ENCODE assay signal across 8 cellular contexts in the genomic region with DNA sequence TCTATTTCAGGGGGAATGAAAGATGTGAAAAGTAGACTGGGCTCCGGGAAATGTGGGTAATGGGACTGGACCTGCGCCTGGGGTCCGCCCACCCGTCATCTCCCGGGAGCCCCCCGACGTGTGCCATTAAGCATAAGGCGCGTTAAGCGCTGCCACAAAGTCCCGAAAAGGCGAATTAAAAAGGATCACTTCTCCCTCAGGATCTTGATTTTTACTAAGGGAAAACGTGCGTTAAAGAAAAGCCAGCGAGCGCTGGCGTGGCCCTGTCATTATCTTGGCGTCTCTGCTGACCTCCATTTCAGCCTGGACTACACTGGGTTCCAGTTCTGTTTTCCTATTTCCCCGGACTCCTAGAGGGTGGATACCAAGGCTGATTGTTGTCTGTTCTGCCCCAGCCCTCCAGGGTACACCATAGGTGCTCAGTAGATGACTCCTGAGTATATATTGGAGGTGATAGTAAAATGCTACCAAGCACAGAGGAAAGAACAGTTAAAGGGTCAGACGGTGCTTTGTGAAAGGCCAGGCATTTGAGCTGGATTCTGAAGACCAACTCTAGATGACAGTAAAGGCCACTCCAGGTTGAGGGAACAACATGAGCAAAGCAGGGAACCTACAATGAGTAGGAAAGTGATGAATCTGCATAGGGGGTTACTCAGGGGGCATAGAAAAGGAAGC.
DNase-seq lines count a peak whose midpoint lies in the region; ATAC-seq, FAIRE-seq and TF ChIP-seq lines count a peak whose summit lies in the region.

No MANE protein-coding gene starts in this region.

- no peak overlapping the region for H2BK15ac ChIP-seq in H1 (ENCODE audit: low read length)

- no peaks in the 10 kb centered on the region for H3K36me3 ChIP-seq in SJSA1
- no peaks in the 10 kb centered on the region for H3K36me3 ChIP-seq in H1 (ENCODE audit: control insufficient read depth in 2 of 4, insufficient read depth in 4 of 4, low read length in 3 of 4)
- H3K36me3 ChIP-seq in upper lobe of left lung, result no peaks in the 10 kb centered on the region

- no peak overlapping the region for H3K14ac ChIP-seq in H1 (ENCODE audit: insufficient read length)

- no peaks in the 10 kb centered on the region for H3K79me2 ChIP-seq in H1 (ENCODE audit: control insufficient read depth in 1 of 2, insufficient read depth in 2 of 2, low read length in 2 of 2)

- no peak overlapping the region for H3K23ac ChIP-seq in H1 (ENCODE audit: insufficient read length)

- peak overlapping the region; percentile 63 for H2AFZ ChIP-seq in H1 (ENCODE audit: low read length)

- no peak overlapping the region for H4K8ac ChIP-seq in H1 (ENCODE audit: extremely low read depth, insufficient read depth, low read length)

- H3K27me3 ChIP-seq in SJSA1 (replicated peaks) (no peaks in the 10 kb centered on the region; the same call in 1 of the 2 replicates), H1 (replicated peaks in 1 of 4; ENCODE audit: control insufficient read depth in 3 of 4, extremely low read depth in 1 of 4, insufficient read depth in 3 of 4, low read length in 3 of 4) (no peaks in the 10 kb centered on the region; a peak in 1 of 7 replicates), upper lobe of left lung (no peaks in the 10 kb centered on the region)

- H3K9me3 ChIP-seq in SJSA1 (replicated peaks), result no peaks in the 10 kb centered on the region
- no peaks in the 10 kb centered on the region for H3K9me3 ChIP-seq in H1 (ENCODE audit: insufficient read depth in 2 of 2, low read depth in 1 of 2, low read length in 1 of 2)
- H3K9me3 ChIP-seq in upper lobe of left lung, result no peaks in the 10 kb centered on the region

- H3K36me3 Mint-ChIP-seq in memory B cell, result no peaks in the 10 kb centered on the region

- H3K9ac ChIP-seq in H1 (replicated peaks in 1 of 4; ENCODE audit: extremely low read depth in 1 of 4, low read depth in 3 of 4, low read length in 3 of 4), result peak overlapping the region in 1 of 4 experiments; percentile 53; a peak in 2 of 7 replicates

- no peaks in the 10 kb centered on the region for H3K27me3 Mint-ChIP-seq in memory B cell

- ATAC-seq in memory B cell (ENCODE audit: low read depth) (no peak), upper lobe of left lung (ENCODE audit: low FRiP score in 2 of 2) (peak in 1 of 2 donors; percentile 39), HG02885 (IDR thresholded peaks at IDR 0.05; ENCODE audit: poor library complexity, unreplicated experiment) (no peak)

- H3K18ac ChIP-seq in H1 (ENCODE audit: extremely low read depth, low read length), result peak overlapping the region; percentile 9; the same call in 1 of the 2 replicates

- POLR2A ChIA-PET in AG04449 (lab: Yijun Ruan, JAX) (no interaction called here), H1 (lab: Charles Lee; ENCODE audit: partially characterized antibody) (interaction anchor here (0.6 to 1.0 kb wide), 3 partner anchors 12 to 89 kb away, joined by 3 to 5 read pairs (median 3); a partner anchor contains a TSS)

- peak overlapping the region; percentile 33 for H4K5ac ChIP-seq in H1 (ENCODE audit: insufficient read length, low read depth, low read length)

- H2AK5ac ChIP-seq in H1 (ENCODE audit: low read depth, low read length), result no peak overlapping the region

- no peak overlapping the region for H2BK120ac ChIP-seq in H1 (replicated peaks; ENCODE audit: low read depth, low read length)

- TF ChIP-seq RAD21 in H1 (IDR thresholded peaks at IDR 0.05 in 1 of 2, conservative IDR thresholded peaks at IDR 0.05 in 1 of 2; ENCODE audit: low read depth in 2 of 2, low read length in 2 of 2), result no peak

- FAIRE-seq in H1 (lab: Jason Lieb, UNC), result peak; percentile 60

- 8% methylated on average over 20 of the region's 20 CpGs; no CpG with 5 or more reads in 1 of the 2 experiments for WGBS in H1 (ENCODE audit: extremely low coverage in 1 of 2, insufficient coverage in 1 of 2, insufficient read length in 1 of 2, insufficient replicate concordance in 2 of 2, low coverage in 1 of 2, low lambda C conversion rate in 2 of 2, missing lambda C conversion rate in 1 of 2), 2 experiments
- 12 to 18% methylated on average over 20 of the region's 20 CpGs for whole genome bisulfite sequencing in upper lobe of left lung, 2 donors

- peaks cover 16% of the 10 kb centered on the region for H3K4me1 ChIP-seq in SJSA1 (replicated peaks)
- H3K4me1 ChIP-seq in H1 (replicated peaks in 1 of 4; ENCODE audit: control insufficient read depth in 3 of 4, insufficient read depth in 4 of 4, low read length in 3 of 4), result peaks cover 2 to 8% (median 5%) of the 10 kb centered on the region in 4 experiments; a peak in 6 of 7 replicates
- H3K4me1 ChIP-seq in upper lobe of left lung, result peaks cover 0 to 13% (median 7%) of the 10 kb centered on the region in 4 donors

- no peaks in the 10 kb centered on the region for H3K9me3 Mint-ChIP-seq in memory B cell

- peak overlapping the region; percentile 69 for H3K4me3 ChIP-seq in AG04449 (ENCODE audit: low read depth, low read length)
- H3K4me3 ChIP-seq in SJSA1, result peak overlapping the region; percentile 61
- peak overlapping the region; percentile 69 to 81 (median 74) for H3K4me3 ChIP-seq in H1 (ENCODE audit: extremely low read depth in 1 of 4, insufficient read depth in 2 of 4, low read depth in 3 of 4, low read length in 4 of 4)
- H3K4me3 ChIP-seq in upper lobe of left lung, result peak overlapping the region; percentile 30 to 72 (median 67)

- TF ChIP-seq EP300 in H1 (IDR thresholded peaks at IDR 0.05; ENCODE audit: borderline replicate concordance in 1 of 2, low read depth in 2 of 2, low read length in 2 of 2) (no peak), upper lobe of left lung (IDR thresholded peaks at IDR 0.05) (no peak)

- no peaks in the 10 kb centered on the region for H4K20me1 ChIP-seq in H1 (replicated peaks in 1 of 2; ENCODE audit: control insufficient read depth in 1 of 2, insufficient read depth in 2 of 2, low read length in 2 of 2)

- peak overlapping the region; percentile 86 for H3K4me3 Mint-ChIP-seq in memory B cell

- no peak overlapping the region for H4K91ac ChIP-seq in H1 (replicated peaks; ENCODE audit: insufficient read length, low read length)

- no peaks in the 10 kb centered on the region for H3K79me1 ChIP-seq in H1 (ENCODE audit: low read depth, low read length)

- H3K23me2 ChIP-seq in H1 (ENCODE audit: low read depth, low read length), result peaks cover 2% of the 10 kb centered on the region; the same call in 1 of the 2 replicates

- H3K27ac ChIP-seq in SJSA1 (peak overlapping the region; percentile 62), H1 (ENCODE audit: low read depth, low read length) (no peak overlapping the region), upper lobe of left lung (peak overlapping the region; percentile 82 to 98 (median 85))

- H3K4me1 Mint-ChIP-seq in memory B cell, result peaks cover 43% of the 10 kb centered on the region

- DNase-seq in AG04449 (ENCODE audit: low read depth, low spot score) (no peak), GM19240 (ENCODE audit: insufficient read length, low spot score) (peak; percentile 12), SJSA1 (ENCODE audit: low read depth in 1 of 2, low spot score in 2 of 2) (no peak), H1 (ENCODE audit: low read depth in 1 of 2, low spot score in 2 of 2) (peak in 1 of 2 experiments; percentile 61), memory B cell (ENCODE audit: low spot score in 2 of 2) (no peak), upper lobe of left lung (no peak), SIG-M5 treated with dmso at 0.1 percent for 504 hours (lab: John Stamatoyannopoulos, UW; ENCODE audit: unreplicated experiment) (no peak)

- peak overlapping the region; percentile 87 for H3K27ac Mint-ChIP-seq in memory B cell

- H3K56ac ChIP-seq in H1 (replicated peaks; ENCODE audit: insufficient read length, low read depth, low read length), result no peak overlapping the region

- peak overlapping the region; percentile 67 to 85 for H3K4me2 ChIP-seq in H1 (ENCODE audit: insufficient read depth in 1 of 2, low read depth in 2 of 2, low read length in 2 of 2)

- no peak overlapping the region; the same call in 1 of the 2 replicates for H2BK12ac ChIP-seq in H1 (ENCODE audit: low read depth, low read length)

- no peak overlapping the region for H3K4ac ChIP-seq in H1 (replicated peaks; ENCODE audit: insufficient read length, low read depth, low read length)

- no peak for TF ChIP-seq POLR2A in H1 (IDR thresholded peaks at IDR 0.05; ENCODE audit: control extremely low read depth in 1 of 2, low read depth in 2 of 2, low read length in 2 of 2)
- TF ChIP-seq POLR2A in upper lobe of left lung (IDR thresholded peaks at IDR 0.05), result no peak

- H2BK5ac ChIP-seq in H1 (ENCODE audit: low read depth, low read length), result peak overlapping the region; percentile 31; the same call in 1 of the 2 replicates

- CTCF ChIA-PET in AG04449 (lab: Yijun Ruan, JAX) (no interaction called here), H1 (lab: Charles Lee; ENCODE audit: partially characterized antibody) (interaction anchor here (1.5 kb wide), 1 partner anchor 32 kb away, joined by 3 read pairs; no protein-coding TSS in a partner anchor)

- TF ChIP-seq CTCF in AG04449 (IDR thresholded peaks at IDR 0.05; ENCODE audit: insufficient read depth, low read length, missing control alignments) (no peak), H1 (IDR thresholded peaks at IDR 0.05; ENCODE audit: control extremely low read depth in 1 of 3, insufficient read depth in 1 of 3, low read depth in 1 of 3, low read length in 3 of 3) (no peak), upper lobe of left lung (IDR thresholded peaks at IDR 0.05) (peak in 1 of 6 experiments; percentile 11)

- H2BK20ac ChIP-seq in H1 (ENCODE audit: low read length), result peak overlapping the region; percentile 67; the same call in 1 of the 2 replicates

TF ChIP-seq in H1, 55 proteins besides CTCF, POLR2A, EP300 and RAD21 (continues in another document):
- TF ChIP-seq, protein P1, sequence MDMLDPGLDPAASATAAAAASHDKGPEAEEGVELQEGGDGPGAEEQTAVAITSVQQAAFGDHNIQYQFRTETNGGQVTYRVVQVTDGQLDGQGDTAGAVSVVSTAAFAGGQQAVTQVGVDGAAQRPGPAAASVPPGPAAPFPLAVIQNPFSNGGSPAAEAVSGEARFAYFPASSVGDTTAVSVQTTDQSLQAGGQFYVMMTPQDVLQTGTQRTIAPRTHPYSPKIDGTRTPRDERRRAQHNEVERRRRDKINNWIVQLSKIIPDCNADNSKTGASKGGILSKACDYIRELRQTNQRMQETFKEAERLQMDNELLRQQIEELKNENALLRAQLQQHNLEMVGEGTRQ (IDR thresholded peaks at IDR 0.05; ENCODE audit: low read length), result no peak
- TF ChIP-seq TAF1 (IDR thresholded peaks at IDR 0.05; ENCODE audit: low read depth, low read length), result peak; percentile 17; the same call in 1 of the 2 replicates
- TF ChIP-seq CBX5 (IDR thresholded peaks at IDR 0.05; ENCODE audit: low read depth, low read length), result no peak
- no peak for TF ChIP-seq GABPA (IDR thresholded peaks at IDR 0.05; ENCODE audit: borderline replicate concordance, insufficient read depth, low read length)
- peak; percentile 35 for TF ChIP-seq SAP30 (IDR thresholded peaks at IDR 0.05; ENCODE audit: insufficient read depth, insufficient replicate concordance, low read length)
- TF ChIP-seq CHD2 (IDR thresholded peaks at IDR 0.05; ENCODE audit: low read length), result no peak
- TF ChIP-seq EZH2 (IDR thresholded peaks at IDR 0.05; ENCODE audit: low read depth, low read length, severe bottlenecking), result peak; percentile 3
- peak; percentile 47; the same call in 1 of the 2 replicates for TF ChIP-seq SP1 (IDR thresholded peaks at IDR 0.05; ENCODE audit: low read depth, low read length)
- no peak for TF ChIP-seq HDAC6 (IDR thresholded peaks at IDR 0.05; ENCODE audit: low read depth, low read length)
